Comparison of ENCODE assay signal across 11 cellular contexts in the genomic region with DNA sequence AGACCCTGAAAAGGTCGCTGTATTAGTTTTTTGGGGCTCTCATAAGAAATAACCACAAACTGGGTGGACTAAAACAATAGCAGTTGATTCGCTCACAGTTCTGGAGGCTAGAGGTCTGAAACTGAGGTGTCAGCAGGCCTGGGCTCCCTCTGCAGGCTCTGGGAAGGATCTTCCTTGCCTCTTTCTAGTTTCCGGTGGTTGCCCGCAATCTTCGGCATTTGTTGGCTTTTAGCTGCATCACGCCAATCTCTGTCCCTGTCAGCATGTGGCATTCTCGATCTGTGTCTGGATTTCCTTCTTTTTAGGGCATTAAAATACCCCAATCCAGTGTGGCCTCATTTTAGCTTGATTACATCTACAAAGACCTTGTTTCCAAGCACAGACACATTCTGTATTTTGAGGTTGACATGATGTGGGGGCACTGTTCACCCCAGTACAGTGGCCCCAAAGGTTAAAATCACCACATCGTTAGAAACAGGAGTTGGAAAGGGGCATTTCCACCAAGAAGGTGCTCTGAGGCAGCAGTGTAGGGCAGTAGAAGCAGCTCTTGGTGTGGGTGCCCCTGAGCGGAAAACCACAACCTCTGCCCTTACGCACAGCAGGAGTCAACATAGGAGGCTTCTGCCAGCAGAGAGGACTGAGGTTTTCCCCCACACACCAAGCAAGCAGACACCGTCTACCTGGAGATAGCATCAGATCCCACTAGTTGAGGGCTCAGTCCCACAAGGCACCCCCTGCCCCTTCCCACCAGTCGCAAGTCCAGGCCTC. TPM values are rescaled to one million over a fixed set of nuclear protein-coding genes. Genes with fewer than 3 reads are reported as not detected.
DNase-seq lines count a peak whose midpoint lies in the region; ATAC-seq and TF ChIP-seq lines count a peak whose summit lies in the region.
"Had no signal": no experiment of that assay in that cellular context is flagged by ENCODE, and none has a peak within 500 bp of the region (broad histone marks: within the 10 kb centered on the region; RNA-seq: fewer than 3 reads in every experiment).

No MANE protein-coding gene starts in this region.

- no peak overlapping the region for H3K9ac ChIP-seq in neural progenitor cell

- DNase-seq in G401 (ENCODE audit: low spot score) (peak; percentile 25), T-cell (peak in 20 of 34 experiments; percentile 16 to 53 (median 28)), neural progenitor cell (ENCODE audit: low spot score) (no peak), aorta (no peak), NCI-H2227 (lab: John Stamatoyannopoulos, UW; ENCODE audit: unreplicated experiment) (no peak)
- DNase-seq in central memory CD4-positive, alpha-beta T cell, result peak; percentile 42
- DNase-seq: activated CD4-positive, alpha-beta T cell treated with anti-CD3 and anti-CD28 coated beads for 48 hours; anterior cingulate cortex; glutamatergic neuron had no signal

- intact Hi-C loops in aorta (cut with DNase I), result no loop called here

- H3K36me3 Mint-ChIP-seq in T-cell, result peaks cover 63% of the 10 kb centered on the region
- H3K36me3 Mint-ChIP-seq in neural progenitor cell, result peaks cover 42% of the 10 kb centered on the region

- no peaks in the 10 kb centered on the region for H3F3A ChIP-seq in neural progenitor cell (ENCODE audit: low read depth)

- CTCF ChIA-PET in T-cell (lab: Charles Lee), result no interaction called here

- in situ Hi-C loops in G401 (cut with HindIII; ENCODE audit: low sequenced_read_pairs), result no loop called here

- H4K20me1 ChIP-seq in neural progenitor cell (ENCODE audit: low read depth), result no peaks in the 10 kb centered on the region

- POLR2A ChIA-PET in T-cell (lab: Charles Lee), result interaction anchor here in 1 of 2 donors (0.6 to 0.7 kb wide), 2 partner anchors 13 to 363 kb away, joined by 3 to 7 read pairs; no protein-coding TSS in a partner anchor

- H3K9me3 Mint-ChIP-seq in T-cell, result no peaks in the 10 kb centered on the region
- H3K9me3 Mint-ChIP-seq in neural progenitor cell, result no peaks in the 10 kb centered on the region

- H3K9me3 ChIP-seq in neural progenitor cell (ENCODE audit: low read depth), result no peaks in the 10 kb centered on the region
- H3K9me3 ChIP-seq in aorta (ENCODE audit: control insufficient read depth, low read length), result no peaks in the 10 kb centered on the region

- ATAC-seq in T-cell (replicated peaks in 1 of 4) (peak; percentile 77 to 93 (median 86)), GM18861 (IDR thresholded peaks at IDR 0.05; ENCODE audit: unreplicated experiment) (no peak), aorta (ENCODE audit: low FRiP score) (no peak)
- ATAC-seq: sciatic nerve had no signal

- H3K27ac ChIP-seq in neural progenitor cell (no peak overlapping the region), aorta (ENCODE audit: low read depth in 1 of 2, low read length in 2 of 2) (no peak overlapping the region)

- H3K79me2 ChIP-seq in neural progenitor cell (ENCODE audit: low read depth), result no peaks in the 10 kb centered on the region

- H3K36me3 ChIP-seq in neural progenitor cell, result no peaks in the 10 kb centered on the region
- peaks cover 10 to 14% of the 10 kb centered on the region in 2 donors for H3K36me3 ChIP-seq in aorta (ENCODE audit: control insufficient read depth in 1 of 2, insufficient read depth in 2 of 2, low read length in 1 of 2)

- H3K4me1 ChIP-seq in neural progenitor cell (no peaks in the 10 kb centered on the region), aorta (ENCODE audit: control insufficient read depth in 1 of 2, insufficient read depth in 2 of 2, low read length in 2 of 2) (no peaks in the 10 kb centered on the region)

- H3K27ac Mint-ChIP-seq in T-cell (peak overlapping the region; percentile 22 to 77), neural progenitor cell (peak overlapping the region; percentile 61)

- no peaks in the 10 kb centered on the region for H3K27me3 ChIP-seq in neural progenitor cell
- H3K27me3 ChIP-seq in aorta (ENCODE audit: control insufficient read depth in 1 of 2, insufficient read depth in 2 of 2, low read length in 1 of 2), result no peaks in the 10 kb centered on the region

- no peaks in the 10 kb centered on the region for H3K27me3 Mint-ChIP-seq in T-cell
- no peaks in the 10 kb centered on the region for H3K27me3 Mint-ChIP-seq in neural progenitor cell (ENCODE audit: insufficient read depth, low read depth)

- no peak for TF ChIP-seq CTCF in neural progenitor cell (IDR thresholded peaks at IDR 0.05)

- H3K4me3 Mint-ChIP-seq in T-cell (peak overlapping the region; percentile 23 to 39 (median 28)), neural progenitor cell (no peak overlapping the region)

- H3K4me2 ChIP-seq in neural progenitor cell, result no peak overlapping the region

- H3K4me1 Mint-ChIP-seq in T-cell (peaks cover 9 to 16% (median 14%) of the 10 kb centered on the region in 3 donors), neural progenitor cell (no peaks in the 10 kb centered on the region)

- H3K4me3 ChIP-seq in neural progenitor cell, result no peak overlapping the region
- no peak overlapping the region for H3K4me3 ChIP-seq in aorta (ENCODE audit: low read length in 2 of 2)

- no peak overlapping the region for H2AFZ ChIP-seq in neural progenitor cell (replicated peaks)

- 85 to 88% methylated on average over 12 of the region's 12 CpGs for WGBS in aorta, 2 donors

RNA-seq across cellular contexts. Expression of gene ZNF79, which starts 13.5 kb away (rescaled TPM):
- total RNA-seq in G401 (2014; rRNA removed; shearing (Covaris generic)), result 4.8 and 8.8 TPM in 2 replicates
- total RNA-seq in T-cell (10 to 100 TPM in 3 of 5 donors, 1 to 10 TPM in 2; 7.2 to 20.2 (median 17.3) TPM), neural progenitor cell (ENCODE audit: low replicate concordance) (6.7 and 7.3 TPM in 2 replicates), aorta (10 to 100 TPM in 1 of 2 donors, 1 to 10 TPM in 1; 7.5 to 10.3 TPM)
- 1 to 10 TPM; 1.0 to 1.9 TPM for polyA plus RNA-seq in aorta

RNA-seq across cellular contexts. Expression of gene RPL12, which starts 13.5 kb away (rescaled TPM):
- total RNA-seq in G401 (2014; rRNA removed; shearing (Covaris generic)), result 1,861 and 2,468 TPM in 2 replicates
- total RNA-seq in T-cell (1,000 to 10,000 TPM; 1,494 to 1,979 (median 1,776) TPM), neural progenitor cell (ENCODE audit: low replicate concordance) (2,064 and 2,640 TPM in 2 replicates), aorta (100 to 1,000 TPM; 875 to 907 TPM)
- 1,000 to 10,000 TPM; 2,932 to 3,006 TPM for polyA plus RNA-seq in aorta

RNA-seq across cellular contexts. Expression of gene LRSAM1, which starts 13.6 kb away (rescaled TPM):
- total RNA-seq in G401 (2014; rRNA removed; shearing (Covaris generic)), result 20.0 and 20.7 TPM in 2 replicates
- 10 to 100 TPM; 17.9 to 30.3 (median 25.1) TPM for total RNA-seq in T-cell
- total RNA-seq in neural progenitor cell (ENCODE audit: low replicate concordance), result 6.7 and 14.2 TPM in 2 replicates
- total RNA-seq in aorta, result 10 to 100 TPM; 16.3 to 27.8 TPM
- polyA plus RNA-seq in aorta, result 10 to 100 TPM in 1 of 2 donors, 1 to 10 TPM in 1; 9.3 to 38.8 TPM

RNA-seq across cellular contexts. Expression of gene SLC2A8, which starts 40.7 kb away (rescaled TPM):
- total RNA-seq in G401 (2014; rRNA removed; shearing (Covaris generic)), result 32.7 and 33.0 TPM in 2 replicates
- total RNA-seq in T-cell (1 to 10 TPM; 1.4 to 6.2 (median 2.6) TPM), neural progenitor cell (ENCODE audit: low replicate concordance) (9.4 and 22.8 TPM in 2 replicates), aorta (10 to 100 TPM; 15.3 to 21.0 TPM)
- polyA plus RNA-seq in aorta, result 10 to 100 TPM in 1 of 2 donors, 1 to 10 TPM in 1; 9.9 to 30.5 TPM

Comparison
In these comparisons a context has a peak if more than half of its experiments do, and no peak if none do; other contexts are left out.
1. DNase-seq: peak in G401 (single experiment), T-cell (20 of 34) and central memory CD4-positive, alpha-beta T cell (single experiment); none in neural progenitor cell (single experiment), aorta (0 of 2) and NCI-H2227 (single experiment).
2. ATAC-seq: peak in T-cell (4 of 4); none in GM18861 (single experiment) and aorta (single experiment).